ENCODE assay signal across 8 cellular contexts in genomic region chr2:85595378-85596232, GRCh38. TPM values are rescaled to one million over a fixed set of nuclear protein-coding genes. Genes with fewer than 3 reads are reported as not detected.
DNase-seq lines count a peak whose midpoint lies in the region; ATAC-seq and TF ChIP-seq lines count a peak whose summit lies in the region.

Gene RNF181, plus strand, starts transcription at chr2:85595745. Its CDS starts 19 bp downstream, at chr2:85595764.

- H3K4me1 Mint-ChIP-seq in activated CD4-positive, alpha-beta memory T cell treated with anti-CD3 and anti-CD28 coated beads for 36 hours (ENCODE audit: low read depth) = peaks cover 23% of the 10 kb centered on the region

- peaks cover 3 to 16% (median 6%) of the 10 kb centered on the region in 4 donors for H3K36me3 ChIP-seq in liver (ENCODE audit: control insufficient read depth in 4 of 4, insufficient read depth in 3 of 4, low read depth in 1 of 4, low read length in 3 of 4)

- H3K27ac Mint-ChIP-seq in activated CD4-positive, alpha-beta memory T cell treated with anti-CD3 and anti-CD28 coated beads for 36 hours = peak within 1 kb of the TSS; percentile 95

- H3K27ac ChIP-seq in dorsolateral prefrontal cortex = peak within 1 kb of the TSS; percentile 68 to 98 (median 93)
- peak within 1 kb of the TSS; percentile 84 to 89 for H3K27ac ChIP-seq in liver (ENCODE audit: low read depth in 1 of 2, low read length in 2 of 2)

- H3K9me3 Mint-ChIP-seq in activated CD4-positive, alpha-beta memory T cell treated with anti-CD3 and anti-CD28 coated beads for 36 hours = no peaks in the 10 kb centered on the region

- no peaks in the 10 kb centered on the region for H3K9me3 ChIP-seq in liver (ENCODE audit: control insufficient read depth in 4 of 4, low read length in 3 of 4)

- intact Hi-C loops in activated CD4-positive, alpha-beta memory T cell treated with anti-CD3 and anti-CD28 coated beads for 36 hours (cut with micrococcal nuclease) = loop anchor here (1.0 to 5.0 kb wide), 6 partner anchors 10 to 268 kb away; partner anchors contain the start of genes C2orf68, GGCX and TGOLN2
- intact Hi-C loops in dorsolateral prefrontal cortex (cut with DNase I) = loop anchor here in 1 of 2 donors (2.0 kb wide), 1 partner anchor 35 kb away; the partner anchor contains the start of gene GGCX

- H3K4me3 Mint-ChIP-seq in activated CD4-positive, alpha-beta memory T cell treated with anti-CD3 and anti-CD28 coated beads for 36 hours = peak within 1 kb of the TSS; percentile 97

- no peaks in the 10 kb centered on the region for H3K27me3 ChIP-seq in dorsolateral prefrontal cortex
- no peaks in the 10 kb centered on the region for H3K27me3 ChIP-seq in liver (ENCODE audit: control insufficient read depth in 4 of 4, insufficient read depth in 4 of 4, low read length in 3 of 4)

- peak; percentile 98 for ATAC-seq in GM19438 (IDR thresholded peaks at IDR 0.05; ENCODE audit: low read depth, unreplicated experiment)
- ATAC-seq in HG03575 (IDR thresholded peaks at IDR 0.05; ENCODE audit: extremely low read depth, insufficient number of reproducible peaks, low FRiP score, unreplicated experiment) = peak; percentile 89

- WGBS in liver = under 1% methylated on average over 46 of the region's 46 CpGs

- H3K9ac ChIP-seq in liver (ENCODE audit: low read depth in 1 of 2, low read length in 2 of 2) = peak within 1 kb of the TSS; percentile 60 to 94

- peak in 15 of 56 donors; percentile 7 to 37 (median 17) for TF ChIP-seq CTCF in dorsolateral prefrontal cortex (IDR thresholded peaks at IDR 0.05 in 54 of 56, conservative IDR thresholded peaks at IDR 0.05 in 2 of 56; ENCODE audit: low read depth in 1 of 56, partially characterized antibody in 56 of 56)
- TF ChIP-seq CTCF in liver (IDR thresholded peaks at IDR 0.05; ENCODE audit: low read depth, low read length, missing input control) = no peak

- POLR2A ChIA-PET in activated CD4-positive, alpha-beta memory T cell treated with anti-CD3 and anti-CD28 coated beads for 36 hours (lab: Charles Lee) = interaction anchor here (1.0 to 3.8 kb wide), 10 partner anchors 9 to 268 kb away, joined by 3 to 20 read pairs (median 6); partner anchors contain the start of genes C2orf68, ELMOD3, MAT2A and RETSAT

- peaks cover 10% of the 10 kb centered on the region for H3K36me3 Mint-ChIP-seq in activated CD4-positive, alpha-beta memory T cell treated with anti-CD3 and anti-CD28 coated beads for 36 hours

- peak in 1 of 2 donors; percentile 27 for TF ChIP-seq RAD21 in liver (IDR thresholded peaks at IDR 0.05)

- DNase-seq in CD1c-positive myeloid dendritic cell (ENCODE audit: extremely low spot score) (peak; percentile 99), NCI-H82 treated with DMSO at 0.1 percent for 48 hours (lab: John Stamatoyannopoulos, UW; ENCODE audit: unreplicated experiment) (peak; percentile 98), dorsolateral prefrontal cortex (peak; percentile 94 to 100 (median 99))
- peak; percentile 96 for DNase-seq in activated CD4-positive, alpha-beta memory T cell treated with anti-CD3 and anti-CD28 coated beads for 36 hours
- peak; percentile 94 for DNase-seq in stimulated activated CD4-positive, alpha-beta T cell treated with anti-CD3 and anti-CD28 coated beads, Interleukin-4, amount 100 ng/mL, for 24 hours

- H3K27me3 Mint-ChIP-seq in activated CD4-positive, alpha-beta memory T cell treated with anti-CD3 and anti-CD28 coated beads for 36 hours = no peaks in the 10 kb centered on the region

- H3K4me1 ChIP-seq in liver (ENCODE audit: control insufficient read depth in 4 of 4, insufficient read depth in 4 of 4, low read length in 3 of 4) = peaks cover 14 to 50% (median 38%) of the 10 kb centered on the region in 4 donors

- peak within 1 kb of the TSS; percentile 57 to 100 (median 88) for H3K4me3 ChIP-seq in dorsolateral prefrontal cortex
- peak within 1 kb of the TSS; percentile 77 to 91 (median 87) for H3K4me3 ChIP-seq in liver (ENCODE audit: low read depth in 1 of 3, low read length in 3 of 3)

- CTCF ChIA-PET in activated CD4-positive, alpha-beta memory T cell treated with anti-CD3 and anti-CD28 coated beads for 36 hours (lab: Charles Lee) = interaction anchor here (0.6 to 4.1 kb wide), 9 partner anchors 11 to 442 kb away, joined by 3 to 16 read pairs (median 5); partner anchors contain the start of genes VAMP5 and VAMP8

TF ChIP-seq in liver, 16 proteins besides CTCF, POLR2A, EP300 and RAD21:
- TF ChIP-seq GABPA (IDR thresholded peaks at IDR 0.05 in 1 of 2, conservative IDR thresholded peaks at IDR 0.05 in 1 of 2) = peak in 1 of 2 donors; percentile 84
- no peak for TF ChIP-seq HNF4G (IDR thresholded peaks at IDR 0.05)
- TF ChIP-seq FOXA2 (IDR thresholded peaks at IDR 0.05) = no peak
- no peak for TF ChIP-seq ZBTB33 (IDR thresholded peaks at IDR 0.05)
- peak; percentile 65 for TF ChIP-seq REST (IDR thresholded peaks at IDR 0.05)
- TF ChIP-seq NR2F2 (IDR thresholded peaks at IDR 0.05) = no peak
- TF ChIP-seq YY1 (IDR thresholded peaks at IDR 0.05) = peak; percentile 98
- TF ChIP-seq RXRA (IDR thresholded peaks at IDR 0.05) = peak in 1 of 2 donors; percentile 17
- no peak for TF ChIP-seq JUND (IDR thresholded peaks at IDR 0.05)
- TF ChIP-seq TAF1 (conservative IDR thresholded peaks at IDR 0.05) = peak; percentile 83
- no peak for TF ChIP-seq FOXA1 (IDR thresholded peaks at IDR 0.05)
- peak in 1 of 2 donors; percentile 36 for TF ChIP-seq HNF4A (conservative IDR thresholded peaks at IDR 0.05)
- peak; percentile 78 for TF ChIP-seq SP1 (IDR thresholded peaks at IDR 0.05)

RNA-seq across cellular contexts. Expression of gene RNF181, which starts in this region (rescaled TPM):
- 100 to 1,000 TPM; 120 to 124 TPM for total RNA-seq in activated CD4-positive, alpha-beta memory T cell treated with anti-CD3 and anti-CD28 coated beads for 36 hours
- total RNA-seq in dorsolateral prefrontal cortex (10 to 100 TPM; 46.9 to 93.7 (median 73.1) TPM), liver (100 to 1,000 TPM; 101 to 108 TPM)
- 100 to 1,000 TPM; 120 to 195 TPM for polyA plus RNA-seq in liver

Comparison
In these comparisons a context has a peak if more than half of its experiments do, and no peak if none do; other contexts are left out.
1. Peak in every context shown above with its lines: DNase-seq, ATAC-seq, H3K4me3 ChIP-seq and H3K27ac ChIP-seq.